ENCODE assay signal across 1 cellular context in the genomic region with DNA sequence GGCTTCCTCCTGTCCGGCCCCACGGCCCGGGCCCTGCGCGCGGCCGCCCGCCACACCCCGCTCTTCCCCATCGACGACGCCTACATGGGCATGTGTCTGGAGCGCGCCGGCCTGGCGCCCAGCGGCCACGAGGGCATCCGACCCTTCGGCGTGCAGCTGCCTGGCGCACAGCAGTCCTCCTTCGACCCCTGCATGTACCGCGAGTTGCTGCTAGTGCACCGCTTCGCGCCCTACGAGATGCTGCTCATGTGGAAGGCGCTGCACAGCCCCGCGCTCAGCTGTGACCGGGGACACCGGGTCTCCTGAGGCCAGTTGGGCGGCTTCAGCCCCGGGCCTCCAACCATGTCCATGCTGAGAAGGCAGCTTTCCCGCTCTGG.
TF ChIP-seq lines count a peak whose summit lies in the region.

No MANE protein-coding gene starts in this region.

TF ChIP-seq in WTC11, 78 proteins besides CTCF, POLR2A, EP300 and RAD21 (continued from another document):
- no peak for TF ChIP-seq E2F4 (CRISPR knock-in tag; IDR thresholded peaks at IDR 0.05; ENCODE audit: borderline replicate concordance, low read depth)
- TF ChIP-seq ZNF423 (CRISPR knock-in tag; IDR thresholded peaks at IDR 0.05): no peak
- TF ChIP-seq SP1 (CRISPR knock-in tag; conservative IDR thresholded peaks at IDR 0.05): no peak
- TF ChIP-seq, protein P1, sequence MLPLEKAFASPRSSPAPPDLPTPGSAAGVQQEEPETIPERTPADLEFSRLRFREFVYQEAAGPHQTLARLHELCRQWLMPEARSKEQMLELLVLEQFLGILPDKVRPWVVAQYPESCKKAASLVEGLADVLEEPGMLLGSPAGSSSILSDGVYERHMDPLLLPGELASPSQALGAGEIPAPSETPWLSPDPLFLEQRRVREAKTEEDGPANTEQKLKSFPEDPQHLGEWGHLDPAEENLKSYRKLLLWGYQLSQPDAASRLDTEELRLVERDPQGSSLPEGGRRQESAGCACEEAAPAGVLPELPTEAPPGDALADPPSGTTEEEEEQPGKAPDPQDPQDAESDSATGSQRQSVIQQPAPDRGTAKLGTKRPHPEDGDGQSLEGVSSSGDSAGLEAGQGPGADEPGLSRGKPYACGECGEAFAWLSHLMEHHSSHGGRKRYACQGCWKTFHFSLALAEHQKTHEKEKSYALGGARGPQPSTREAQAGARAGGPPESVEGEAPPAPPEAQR (CRISPR knock-in tag; IDR thresholded peaks at IDR 0.05): no peak
- no peak for TF ChIP-seq ZMAT4 (CRISPR knock-in tag; IDR thresholded peaks at IDR 0.05)
- no peak for TF ChIP-seq SMAD4 (CRISPR knock-in tag; IDR thresholded peaks at IDR 0.05)
- TF ChIP-seq ESRRA (CRISPR knock-in tag; IDR thresholded peaks at IDR 0.05; ENCODE audit: borderline replicate concordance): no peak
- TF ChIP-seq PRDM15 (CRISPR knock-in tag; IDR thresholded peaks at IDR 0.05): no peak
TF ChIP-seq in WTC11: peak in this region for 0.
